In genomic region chr15:67218428-67218827, GRCh38 we compare ENCODE assay signal across 29 cellular contexts.
"Had no signal": no experiment of that assay in that cellular context is flagged by ENCODE, and none has a peak within 500 bp of the region (broad histone marks: within the 10 kb centered on the region; RNA-seq: fewer than 3 reads in every experiment).

No MANE protein-coding gene starts in this region.

- H3K9me3 Mint-ChIP-seq: activated CD8-positive, alpha-beta T cell treated with anti-CD3 and anti-CD28 coated beads for 36 hours; activated naive CD4-positive, alpha-beta T cell treated with anti-CD3 and anti-CD28 coated beads, Interleukin-2, amount 10 ng/mL, durations not matched to agents 7 days and 5 days; activated naive CD4-positive, alpha-beta T cell treated with anti-CD3 and anti-CD28 coated beads, Interleukin-2, amount 50 U/mL, for 72 hours; activated T-helper 1 cell treated with anti-CD3 and anti-CD28 coated beads, Interleukin-12 subunit alpha, Interleukin-12 subunit beta, Interleukin-2, Interleukin-4 antibody, amounts not matched to agents 30 ng/mL and 10 ng/mL and 1 ng/mL, durations not matched to agents 14 hours and 24 hours and 36 hours; central memory CD8-positive, alpha-beta T cell; dendritic cell treated with granulocyte-macrophage colony-stimulating factor and Interleukin-4, amounts not matched to agents 40 ng/mL and 50 ng/mL, for 4 days; endodermal cell had no signal

- H3K9me3 ChIP-seq: esophagus muscularis mucosa, gastrocnemius medialis, heart left ventricle had no signal

- H3K4me3 ChIP-seq: coronary artery, dorsolateral prefrontal cortex, esophagus muscularis mucosa, gastrocnemius medialis, heart left ventricle had no signal

- H3K27ac ChIP-seq: brain microvascular endothelial cell, coronary artery, dorsolateral prefrontal cortex, esophagus muscularis mucosa, foreskin keratinocyte, gastrocnemius medialis, heart left ventricle had no signal

- H3K27me3 Mint-ChIP-seq: activated CD8-positive, alpha-beta T cell treated with anti-CD3 and anti-CD28 coated beads for 36 hours; activated naive CD4-positive, alpha-beta T cell treated with anti-CD3 and anti-CD28 coated beads, Interleukin-2, amount 10 ng/mL, durations not matched to agents 7 days and 5 days; central memory CD8-positive, alpha-beta T cell; dendritic cell treated with granulocyte-macrophage colony-stimulating factor and Interleukin-4, amounts not matched to agents 40 ng/mL and 50 ng/mL, for 4 days had no signal

- H3K4me1 ChIP-seq: heart left ventricle had no signal

- DNase-seq: activated CD4-positive, alpha-beta T cell treated with anti-CD3 and anti-CD28 coated beads for 4 hours; activated CD4-positive, alpha-beta T cell treated with anti-CD3 and anti-CD28 coated beads, Interleukin-2, amount 50 U/mL, for 1 hour; activated CD4-positive, alpha-beta T cell treated with anti-CD3 and anti-CD28 coated beads, Interleukin-2, amount 50 U/mL, for 48 hours; activated CD4-positive, CD25-positive, alpha-beta regulatory T cell; activated CD4-positive, CD25-positive, alpha-beta regulatory T cell treated with anti-CD3 and anti-CD28 coated beads, Interleukin-2, amount 50 U/mL, for 72 hours; activated CD8-positive, alpha-beta memory T cell treated with anti-CD3 and anti-CD28 coated beads for 24 hours; activated CD8-positive, alpha-beta T cell treated with anti-CD3 and anti-CD28 coated beads for 36 hours; activated gamma-delta T cell; activated naive CD4-positive, alpha-beta T cell; activated naive CD4-positive, alpha-beta T cell treated with anti-CD3 and anti-CD28 coated beads, Interleukin-2, amount 10 ng/mL, durations not matched to agents 7 days and 5 days; amniotic stem cell; anterior cingulate cortex; brain microvascular endothelial cell; dorsolateral prefrontal cortex; effector memory CD4-positive, alpha-beta T cell; endodermal cell; foreskin keratinocyte; gastrocnemius medialis; glutamatergic neuron; heart left ventricle; T-helper 2 cell had no signal

- H3K27me3 ChIP-seq: brain microvascular endothelial cell, dorsolateral prefrontal cortex, esophagus muscularis mucosa, foreskin keratinocyte, gastrocnemius medialis, heart left ventricle had no signal

- H3K4me3 Mint-ChIP-seq: activated CD8-positive, alpha-beta T cell treated with anti-CD3 and anti-CD28 coated beads for 36 hours; activated naive CD4-positive, alpha-beta T cell treated with anti-CD3 and anti-CD28 coated beads, Interleukin-2, amount 10 ng/mL, durations not matched to agents 7 days and 5 days; activated T-helper 1 cell treated with anti-CD3 and anti-CD28 coated beads, Interleukin-12 subunit alpha, Interleukin-12 subunit beta, Interleukin-2, Interleukin-4 antibody, amounts not matched to agents 30 ng/mL and 10 ng/mL and 1 ng/mL, durations not matched to agents 14 hours and 24 hours and 36 hours; central memory CD8-positive, alpha-beta T cell; dendritic cell treated with granulocyte-macrophage colony-stimulating factor and Interleukin-4, amounts not matched to agents 40 ng/mL and 50 ng/mL, for 4 days; endodermal cell had no signal

- H3K36me3 ChIP-seq: brain microvascular endothelial cell, esophagus muscularis mucosa, gastrocnemius medialis, heart left ventricle had no signal

- FAIRE-seq: astrocyte, bronchial epithelial cell had no signal

- ATAC-seq: activated CD8-positive, alpha-beta T cell treated with anti-CD3 and anti-CD28 coated beads for 36 hours; foreskin keratinocyte; gastrocnemius medialis; heart left ventricle had no signal

- H3K27ac Mint-ChIP-seq: activated CD8-positive, alpha-beta T cell treated with anti-CD3 and anti-CD28 coated beads for 36 hours; activated naive CD4-positive, alpha-beta T cell treated with anti-CD3 and anti-CD28 coated beads, Interleukin-2, amount 10 ng/mL, durations not matched to agents 7 days and 5 days; activated T-helper 1 cell treated with anti-CD3 and anti-CD28 coated beads, Interleukin-12 subunit alpha, Interleukin-12 subunit beta, Interleukin-2, Interleukin-4 antibody, amounts not matched to agents 30 ng/mL and 10 ng/mL and 1 ng/mL, durations not matched to agents 14 hours and 24 hours and 36 hours; dendritic cell treated with granulocyte-macrophage colony-stimulating factor and Interleukin-4, amounts not matched to agents 40 ng/mL and 50 ng/mL, for 4 days; endodermal cell had no signal

- H3K4me1 Mint-ChIP-seq: activated naive CD4-positive, alpha-beta T cell treated with anti-CD3 and anti-CD28 coated beads, Interleukin-2, amount 10 ng/mL, durations not matched to agents 7 days and 5 days; central memory CD8-positive, alpha-beta T cell; endodermal cell had no signal
